Comparison of ENCODE assay signal across 13 cellular contexts in genomic region chr5:100584069-100584468, GRCh38. TPM values are rescaled to one million over a fixed set of nuclear protein-coding genes. Genes with fewer than 3 reads are reported as not detected.
A peak's percentile ranks its signal among the peaks of the same experiment; 100 is the strongest.
DNase-seq lines count a peak whose midpoint lies in the region; ATAC-seq and TF ChIP-seq lines count a peak whose summit lies in the region.
"Had no signal": no experiment of that assay in that cellular context is flagged by ENCODE, and none has a peak within 500 bp of the region (broad histone marks: within the 10 kb centered on the region; RNA-seq: fewer than 3 reads in every experiment).

No MANE protein-coding gene starts in this region.

- DNase-seq in activated B cell treated with CpG ODN at 0.5 μM for 24 hours: no peak
- no peak for DNase-seq in SJCRH30
- DNase-seq in T-helper 2 cell treated with Interferon-gamma antibody and Interleukin-4, amounts not matched to agents 5 μg/mL and 100 μg/mL, for 36 hours (ENCODE audit: low spot score): no peak
- no peak for DNase-seq in NCI-H774 (lab: John Stamatoyannopoulos, UW)
- DNase-seq in inferior parietal cortex (ENCODE audit: extremely low spot score): no peak
- DNase-seq: hippocampal formation, NCI-H2171, Right ventricle myocardium superior had no signal

- ATAC-seq in GM18519 (IDR thresholded peaks at IDR 0.05; ENCODE audit: low FRiP score, unreplicated experiment) (peak; percentile 92), GM21390 (IDR thresholded peaks at IDR 0.05; ENCODE audit: unreplicated experiment) (peak; percentile 99), HG03045 (IDR thresholded peaks at IDR 0.05; ENCODE audit: unreplicated experiment) (peak; percentile 86), activated B cell treated with CpG ODN at 0.5 μM for 24 hours (ENCODE audit: low read depth) (peak; percentile 50)

- CTCF ChIA-PET in activated B cell treated with CpG ODN at 0.5 μM for 24 hours (lab: Charles Lee): no interaction called here

- no peaks in the 10 kb centered on the region for H3K4me1 ChIP-seq in SJCRH30

- H3K9me3 Mint-ChIP-seq in activated B cell treated with CpG ODN at 0.5 μM for 24 hours: no peaks in the 10 kb centered on the region
- no peaks in the 10 kb centered on the region for H3K9me3 Mint-ChIP-seq in T-helper 2 cell treated with Interferon-gamma antibody and Interleukin-4, amounts not matched to agents 5 μg/mL and 100 μg/mL, for 36 hours
- H3K9me3 Mint-ChIP-seq: IgD-negative memory B cell had no signal

- peaks cover 16% of the 10 kb centered on the region for H3K4me1 Mint-ChIP-seq in activated B cell treated with CpG ODN at 0.5 μM for 24 hours
- no peaks in the 10 kb centered on the region for H3K4me1 Mint-ChIP-seq in T-helper 2 cell treated with Interferon-gamma antibody and Interleukin-4, amounts not matched to agents 5 μg/mL and 100 μg/mL, for 36 hours (ENCODE audit: low read depth)
- H3K4me1 Mint-ChIP-seq: IgD-negative memory B cell, mesothelial cell of epicardium had no signal

- peaks cover 2% of the 10 kb centered on the region; the same call in 1 of the 2 replicates for H3K36me3 ChIP-seq in SJCRH30

- TF ChIP-seq CTCF in activated B cell treated with CpG ODN at 0.5 μM for 24 hours (IDR thresholded peaks at IDR 0.05): no peak

- H3K27ac ChIP-seq in SJCRH30: no peak overlapping the region

- intact Hi-C loops in activated B cell treated with CpG ODN at 0.5 μM for 24 hours (cut with micrococcal nuclease): loop anchor here (5.0 kb wide), 1 partner anchor 37 kb away; no protein-coding TSS in a partner anchor

- H3K4me3 Mint-ChIP-seq in activated B cell treated with CpG ODN at 0.5 μM for 24 hours: no peak overlapping the region
- H3K4me3 Mint-ChIP-seq in T-helper 2 cell treated with Interferon-gamma antibody and Interleukin-4, amounts not matched to agents 5 μg/mL and 100 μg/mL, for 36 hours: no peak overlapping the region
- H3K4me3 Mint-ChIP-seq: IgD-negative memory B cell, mesothelial cell of epicardium had no signal

- no peak overlapping the region for H3K4me3 ChIP-seq in SJCRH30

- no peak overlapping the region for H3K27ac Mint-ChIP-seq in activated B cell treated with CpG ODN at 0.5 μM for 24 hours
- H3K27ac Mint-ChIP-seq in T-helper 2 cell treated with Interferon-gamma antibody and Interleukin-4, amounts not matched to agents 5 μg/mL and 100 μg/mL, for 36 hours: no peak overlapping the region
- H3K27ac Mint-ChIP-seq: IgD-negative memory B cell, mesothelial cell of epicardium had no signal

- peaks cover 19% of the 10 kb centered on the region for H3K36me3 Mint-ChIP-seq in activated B cell treated with CpG ODN at 0.5 μM for 24 hours (ENCODE audit: low read depth)
- peaks cover 3% of the 10 kb centered on the region for H3K36me3 Mint-ChIP-seq in T-helper 2 cell treated with Interferon-gamma antibody and Interleukin-4, amounts not matched to agents 5 μg/mL and 100 μg/mL, for 36 hours (ENCODE audit: low read depth)

- no peaks in the 10 kb centered on the region for H3K9me3 ChIP-seq in SJCRH30 (replicated peaks)

- H3K27me3 Mint-ChIP-seq in activated B cell treated with CpG ODN at 0.5 μM for 24 hours: no peaks in the 10 kb centered on the region
- H3K27me3 Mint-ChIP-seq in T-helper 2 cell treated with Interferon-gamma antibody and Interleukin-4, amounts not matched to agents 5 μg/mL and 100 μg/mL, for 36 hours (ENCODE audit: low read depth): no peaks in the 10 kb centered on the region
- H3K27me3 Mint-ChIP-seq: IgD-negative memory B cell had no signal

- H3K27me3 ChIP-seq in SJCRH30: no peaks in the 10 kb centered on the region

- POLR2A ChIA-PET in activated B cell treated with CpG ODN at 0.5 μM for 24 hours (lab: Charles Lee): no interaction called here

RNA-seq across cellular contexts. Expression of gene FAM174A, which starts 48.9 kb away (rescaled TPM):
- total RNA-seq in activated B cell treated with CpG ODN at 0.5 μM for 24 hours: 4.1 and 5.2 TPM in 2 replicates
- 9.6 and 11.4 TPM in 2 replicates for total RNA-seq in SJCRH30 (2014; rRNA removed; shearing (Covaris generic))
